Comparison of ENCODE assay signal across 1 cellular context in genomic region chr11:67516806-67517205, GRCh38.
TF ChIP-seq lines count a peak whose summit lies in the region.

No MANE protein-coding gene starts in this region.

TF ChIP-seq in H1, 55 proteins besides CTCF, POLR2A, EP300 and RAD21:
- TF ChIP-seq MAX (IDR thresholded peaks at IDR 0.05) = no peak
